In the genomic region with DNA sequence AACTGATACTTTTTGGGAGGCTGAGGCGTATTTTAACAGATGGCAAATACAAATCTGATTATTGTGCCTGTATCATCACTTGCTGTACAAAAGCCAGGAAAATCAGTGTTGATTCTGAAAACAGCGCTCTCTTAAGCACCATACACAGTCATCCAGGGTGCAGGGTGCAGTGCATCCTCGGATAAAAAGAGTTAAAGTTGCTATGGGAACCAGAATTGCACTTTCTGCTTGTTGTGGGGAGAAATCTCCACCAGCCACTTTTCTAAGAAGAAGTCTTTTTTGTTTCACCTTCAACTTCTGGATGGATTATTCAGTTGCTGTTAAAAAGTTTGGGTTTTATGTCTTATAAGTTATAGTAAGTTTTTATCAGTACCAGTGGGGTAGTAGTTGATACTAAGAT, we compare ENCODE assay signal across 13 cellular contexts. TPM values are rescaled to one million over a fixed set of nuclear protein-coding genes. Genes with fewer than 3 reads are reported as not detected.
DNase-seq lines count a peak whose midpoint lies in the region; ATAC-seq, FAIRE-seq and TF ChIP-seq lines count a peak whose summit lies in the region.
"Had no signal": no experiment of that assay in that cellular context is flagged by ENCODE, and none has a peak within 500 bp of the region (broad histone marks: within the 10 kb centered on the region; RNA-seq: fewer than 3 reads in every experiment).

No MANE protein-coding gene starts in this region.

- H3K9ac ChIP-seq in astrocyte (ENCODE audit: low read length), result peak overlapping the region; percentile 98
- H3K9ac ChIP-seq in stomach smooth muscle (ENCODE audit: low read length in 2 of 2), result peak overlapping the region in 1 of 2 donors; percentile 64

- H3K27ac ChIP-seq in GM23338 (ENCODE audit: low read depth), result no peak overlapping the region
- H3K27ac ChIP-seq in astrocyte (ENCODE audit: low read depth, low read length), result peak overlapping the region; percentile 90
- H3K27ac ChIP-seq in hepatocyte, result no peak overlapping the region
- H3K27ac ChIP-seq in stomach smooth muscle (ENCODE audit: low read length), result no peak overlapping the region

- H3K27me3 Mint-ChIP-seq in GM23338 (ENCODE audit: insufficient read depth, low read depth, poor library complexity) (peaks cover 11% of the 10 kb centered on the region), astrocyte (ENCODE audit: low read depth, unreplicated experiment) (no peaks in the 10 kb centered on the region)

- H3K27me3 ChIP-seq in GM23338 (ENCODE audit: insufficient read depth) (peaks cover 13% of the 10 kb centered on the region), astrocyte (ENCODE audit: insufficient read depth, low read length) (no peaks in the 10 kb centered on the region), hepatocyte (no peaks in the 10 kb centered on the region), stomach smooth muscle (ENCODE audit: control insufficient read depth in 1 of 2, insufficient read depth in 2 of 2, low read length in 2 of 2) (no peaks in the 10 kb centered on the region)

- H3K27ac Mint-ChIP-seq in GM23338 (no peak overlapping the region), astrocyte (ENCODE audit: unreplicated experiment) (no peak overlapping the region)

- H3K36me3 ChIP-seq in GM23338 (ENCODE audit: insufficient read depth) (no peaks in the 10 kb centered on the region), astrocyte (ENCODE audit: insufficient read depth, low read length) (no peaks in the 10 kb centered on the region), hepatocyte (replicated peaks; ENCODE audit: insufficient read depth, low read depth) (no peaks in the 10 kb centered on the region), stomach smooth muscle (ENCODE audit: control insufficient read depth in 2 of 2, insufficient read depth in 2 of 2, low read length in 2 of 2) (peaks cover 0 to 4% of the 10 kb centered on the region in 2 donors)

- H3F3A ChIP-seq in GM23338 (replicated peaks; ENCODE audit: low read depth), result peaks cover 4% of the 10 kb centered on the region; the same call in 1 of the 2 replicates

- H3K4me1 Mint-ChIP-seq in GM23338 (peaks cover 65% of the 10 kb centered on the region), astrocyte (ENCODE audit: low read depth, unreplicated experiment) (peaks cover 47% of the 10 kb centered on the region)

- H3K4me3 Mint-ChIP-seq in GM23338 (no peak overlapping the region), astrocyte (ENCODE audit: unreplicated experiment) (peak overlapping the region; percentile 100)

- H3K79me2 ChIP-seq in GM23338 (replicated peaks; ENCODE audit: insufficient read depth) (peaks cover 76% of the 10 kb centered on the region), astrocyte (ENCODE audit: insufficient read depth, low read length) (peaks cover 86% of the 10 kb centered on the region), hepatocyte (peaks cover 78% of the 10 kb centered on the region)

- TF ChIP-seq CTCF in GM23338 (conservative IDR thresholded peaks at IDR 0.05; ENCODE audit: low read depth in 2 of 2) (no peak), astrocyte (IDR thresholded peaks at IDR 0.05; ENCODE audit: insufficient read depth, low read depth, low read length) (no peak), hepatocyte (IDR thresholded peaks at IDR 0.05; ENCODE audit: poor library complexity) (no peak)

- H3K9me3 ChIP-seq in astrocyte (ENCODE audit: insufficient read depth, low read depth, low read length) (no peaks in the 10 kb centered on the region), hepatocyte (ENCODE audit: low read depth) (no peaks in the 10 kb centered on the region), stomach smooth muscle (ENCODE audit: control insufficient read depth in 2 of 2, low read length in 2 of 2) (no peaks in the 10 kb centered on the region)
- H3K9me3 ChIP-seq: mucosa of descending colon had no signal

- H4K20me1 ChIP-seq in GM23338 (replicated peaks; ENCODE audit: insufficient read depth), result peaks cover 32% of the 10 kb centered on the region
- peaks cover 57% of the 10 kb centered on the region for H4K20me1 ChIP-seq in astrocyte (ENCODE audit: insufficient read depth, low read length)
- H4K20me1 ChIP-seq in hepatocyte (ENCODE audit: insufficient read depth, poor library complexity, severe bottlenecking), result peaks cover 16% of the 10 kb centered on the region

- 71% methylated on average over 3 of the region's 3 CpGs for WGBS in hepatocyte (ENCODE audit: low lambda C conversion rate, missing lambda C conversion rate)

- no peaks in the 10 kb centered on the region for H3K9me2 ChIP-seq in GM23338 (ENCODE audit: insufficient read depth)
- no peaks in the 10 kb centered on the region for H3K9me2 ChIP-seq in hepatocyte (replicated peaks; ENCODE audit: insufficient read depth)

- H2AFZ ChIP-seq in GM23338 (no peak overlapping the region), astrocyte (ENCODE audit: low read depth, low read length) (no peak overlapping the region), hepatocyte (no peak overlapping the region)

- ATAC-seq in GM23338, result no peak
- ATAC-seq in HG03342 (IDR thresholded peaks at IDR 0.05; ENCODE audit: unreplicated experiment), result no peak
- ATAC-seq in GM18517 (IDR thresholded peaks at IDR 0.05; ENCODE audit: unreplicated experiment), result no peak
- ATAC-seq: mucosa of descending colon; stimulated activated naive CD8-positive, alpha-beta T cell treated with anti-CD3 and anti-CD28 coated beads, Interleukin-15, Interleukin-2, amounts not matched to agents 100 U/mL and 50 U/mL, for 24 hours had no signal

- FAIRE-seq in astrocyte (lab: Jason Lieb, UNC), result no peak

- H3K4me1 ChIP-seq in GM23338 (ENCODE audit: insufficient read depth), result peaks cover 33% of the 10 kb centered on the region
- peaks cover 49% of the 10 kb centered on the region for H3K4me1 ChIP-seq in astrocyte (ENCODE audit: insufficient read depth, low read length)
- H3K4me1 ChIP-seq in hepatocyte (ENCODE audit: insufficient read depth), result peaks cover 58% of the 10 kb centered on the region
- peaks cover 18% of the 10 kb centered on the region for H3K4me1 ChIP-seq in stomach smooth muscle (ENCODE audit: control insufficient read depth, insufficient read depth, low read length)

- H3K36me3 Mint-ChIP-seq in GM23338 (ENCODE audit: low read depth) (no peaks in the 10 kb centered on the region; the same call in 2 of the 3 replicates), astrocyte (ENCODE audit: low read depth, unreplicated experiment) (peaks cover 2% of the 10 kb centered on the region)

- DNase-seq in GM23338 (ENCODE audit: low spot score), result no peak
- DNase-seq in astrocyte (ENCODE audit: low read depth), result no peak
- DNase-seq in hepatocyte (ENCODE audit: low spot score), result no peak
- no peak for DNase-seq in NCI-H1105 treated with DMSO at 0.1 percent for 48 hours (lab: John Stamatoyannopoulos, UW)
- DNase-seq in HUDEP-2 (lab: John Stamatoyannopoulos, UW; ENCODE audit: unreplicated experiment in 76 of 76), result no peak
- DNase-seq: caudate nucleus; DMS79 treated with DMSO at 0.1 percent for 48 hours; mucosa of descending colon; NCI-H1417 treated with DMSO at 0.1 percent for 48 hours; stimulated activated naive CD8-positive, alpha-beta T cell treated with anti-CD3 and anti-CD28 coated beads, Interleukin-15, Interleukin-2, amounts not matched to agents 100 U/mL and 50 U/mL, for 24 hours had no signal

- H3K4me2 ChIP-seq in GM23338 (peak overlapping the region; percentile 17; the same call in 1 of the 2 replicates), astrocyte (ENCODE audit: low read length) (peak overlapping the region; percentile 95), hepatocyte (peak overlapping the region; percentile 82)

- no peak overlapping the region for H3K4me3 ChIP-seq in GM23338
- peak overlapping the region; percentile 99 for H3K4me3 ChIP-seq in astrocyte (ENCODE audit: insufficient read depth, low read depth, low read length)
- no peak overlapping the region for H3K4me3 ChIP-seq in hepatocyte
- peak overlapping the region; percentile 80 to 93 for H3K4me3 ChIP-seq in stomach smooth muscle (ENCODE audit: low read length in 2 of 2)
- H3K4me3 ChIP-seq: mucosa of descending colon had no signal

- no peaks in the 10 kb centered on the region for H3K9me3 Mint-ChIP-seq in GM23338
- H3K9me3 Mint-ChIP-seq in astrocyte (ENCODE audit: unreplicated experiment), result no peaks in the 10 kb centered on the region

TF ChIP-seq in GM23338, 12 proteins besides CTCF, POLR2A, EP300 and RAD21 (continues in another document):
- TF ChIP-seq EZH2 (IDR thresholded peaks at IDR 0.05; ENCODE audit: low read depth, unreplicated experiment) (no peak), ZNF331 (CRISPR knock-in tag; IDR thresholded peaks at IDR 0.05; ENCODE audit: low read depth) (no peak), CREB1 (CRISPR knock-in tag; IDR thresholded peaks at IDR 0.05; ENCODE audit: low read depth) (no peak), JUNB (IDR thresholded peaks at IDR 0.05; ENCODE audit: unreplicated experiment) (no peak), EZH2phosphoT487 (IDR thresholded peaks at IDR 0.05; ENCODE audit: unreplicated experiment) (no peak), STAT1 (IDR thresholded peaks at IDR 0.05; ENCODE audit: unreplicated experiment) (no peak), POLR2AphosphoS5 (IDR thresholded peaks at IDR 0.05; ENCODE audit: low read depth) (no peak)

RNA-seq across cellular contexts. Expression of a gene that starts 3.8 kb away (rescaled TPM):
- 111 and 116 TPM in 2 replicates for total RNA-seq in GM23338 (2014; rRNA removed; shearing (Covaris generic))
- polyA plus RNA-seq in GM23338 (2016; fragmentation: Nextera tagmentation; extraction: Ambion mirVana), result 18.4 and 20.5 TPM in 2 replicates
- total RNA-seq in astrocyte, result 270 and 284 TPM in 2 replicates
- 178 and 185 TPM in 2 replicates for total RNA-seq in hepatocyte
- polyA plus RNA-seq in hepatocyte, result 78.4 and 86.3 TPM in 2 replicates

Comparison
In these comparisons a context has a peak if more than half of its experiments do, and no peak if none do; other contexts are left out.
1. H3K4me2 ChIP-seq: peak in every context shown above with its lines; median percentile 95 in astrocyte; 82 in hepatocyte; 17 in GM23338.
2. H3K4me3 ChIP-seq: peak in astrocyte (single experiment) and stomach smooth muscle (2 of 2); none in GM23338 (single experiment) and hepatocyte (single experiment).